ENCODE assay signal across 8 cellular contexts in the genomic region with DNA sequence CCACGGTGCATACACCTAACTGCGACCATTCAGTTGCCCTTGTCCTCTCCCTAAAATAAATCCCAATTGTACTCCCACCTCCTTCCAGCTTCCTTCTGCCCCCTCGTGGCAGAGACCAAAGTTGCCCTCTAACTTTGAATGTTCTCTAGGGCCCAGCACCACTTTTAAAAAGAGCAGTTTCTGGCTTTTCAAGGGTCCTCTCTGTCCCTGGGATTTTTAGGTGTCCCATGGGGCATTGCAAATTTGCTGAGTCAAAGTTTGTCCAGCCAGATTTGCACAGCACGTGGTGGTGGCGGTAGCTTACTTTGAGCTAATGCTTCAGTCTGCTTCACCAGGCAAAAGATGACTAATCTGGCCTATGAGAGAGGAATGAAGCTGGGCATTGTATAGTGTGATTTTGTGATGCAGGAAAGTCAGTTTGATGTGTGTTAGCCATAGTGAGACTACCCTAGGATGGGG.
DNase-seq lines count a peak whose midpoint lies in the region; ATAC-seq and TF ChIP-seq lines count a peak whose summit lies in the region.

No MANE protein-coding gene starts in this region.

- peak; percentile 87 for ATAC-seq in WTC11

- no peaks in the 10 kb centered on the region for H3K36me3 ChIP-seq in KMS-11 (ENCODE audit: insufficient read depth)

- TF ChIP-seq CTCF in KMS-11 (conservative IDR thresholded peaks at IDR 0.05; ENCODE audit: low read depth, low read length) (peak; percentile 91), WTC11 (IDR thresholded peaks at IDR 0.05) (peak; percentile 51)

- H3K4me1 Mint-ChIP-seq in WTC11, result peaks cover 28% of the 10 kb centered on the region

- no peaks in the 10 kb centered on the region for H3K79me2 ChIP-seq in KMS-11 (ENCODE audit: insufficient read depth, low read depth)

- peak overlapping the region; percentile 44; the same call in 1 of the 2 replicates for H2AFZ ChIP-seq in KMS-11 (ENCODE audit: low read depth)

- peak overlapping the region; percentile 61; the same call in 1 of the 2 replicates for H3K4me2 ChIP-seq in KMS-11

- H3K27me3 Mint-ChIP-seq in WTC11 (ENCODE audit: low read depth), result no peaks in the 10 kb centered on the region

- no peaks in the 10 kb centered on the region for H3K36me3 Mint-ChIP-seq in WTC11

- no peak overlapping the region for H3K4me3 ChIP-seq in KMS-11 (IDR thresholded peaks at IDR 0.05; ENCODE audit: insufficient read depth, low read depth, low read length)

- H3K27me3 ChIP-seq in KMS-11 (ENCODE audit: insufficient read depth, low read depth), result no peaks in the 10 kb centered on the region

- peaks cover 38% of the 10 kb centered on the region for H3K4me1 ChIP-seq in KMS-11 (ENCODE audit: low read depth, poor library complexity, severe bottlenecking)

- peak; percentile 75 for DNase-seq in DMS 273 (lab: John Stamatoyannopoulos, UW; ENCODE audit: unreplicated experiment)
- no peak for DNase-seq in DMS 273 treated with DMSO at 0.1 percent for 48 hours (lab: John Stamatoyannopoulos, UW)
- DNase-seq in WTC11 (ENCODE audit: low spot score), result peak; percentile 71
- DNase-seq in foreskin melanocyte, result peak; percentile 49
- peak; percentile 63 for DNase-seq in stimulated activated CD8-positive, alpha-beta memory T cell treated with anti-CD3 and anti-CD28 coated beads, Interleukin-4, amount 100 ng/mL, for 48 hours
- DNase-seq in NOMO-1 (lab: John Stamatoyannopoulos, UW; ENCODE audit: unreplicated experiment in 2 of 2), result no peak
- DNase-seq in cortex of kidney (lab: John Stamatoyannopoulos, UW), result no peak

- H3K27ac Mint-ChIP-seq in WTC11, result no peak overlapping the region

- CTCF ChIA-PET in WTC11 (lab: Charles Lee), result interaction anchor here (0.5 to 3.5 kb wide), 34 partner anchors 18 to 1273 kb away, joined by 3 to 30 read pairs (median 4); no protein-coding TSS in a partner anchor

- H3K9me3 Mint-ChIP-seq in WTC11, result no peaks in the 10 kb centered on the region

- POLR2A ChIA-PET in WTC11 (lab: Charles Lee), result interaction anchor here (0.6 kb wide), 1 partner anchor 109 kb away, joined by 4 read pairs; no protein-coding TSS in a partner anchor

- peak overlapping the region; percentile 16; the same call in 1 of the 2 replicates for H3K27ac ChIP-seq in KMS-11

- no peaks in the 10 kb centered on the region for H4K20me1 ChIP-seq in KMS-11 (ENCODE audit: insufficient read depth)

- no peak overlapping the region for H3K9ac ChIP-seq in KMS-11

- no peak overlapping the region for H3K4me3 Mint-ChIP-seq in WTC11

TF ChIP-seq in WTC11, 78 proteins besides CTCF, POLR2A, EP300 and RAD21:
- TF ChIP-seq TEAD1 (CRISPR knock-in tag; IDR thresholded peaks at IDR 0.05) (no peak), ZNF138 (CRISPR knock-in tag; conservative IDR thresholded peaks at IDR 0.05) (no peak), GABPB1 (CRISPR knock-in tag; IDR thresholded peaks at IDR 0.05) (no peak), SP1 (CRISPR knock-in tag; conservative IDR thresholded peaks at IDR 0.05) (no peak), FOXJ3 (CRISPR knock-in tag; IDR thresholded peaks at IDR 0.05; ENCODE audit: borderline replicate concordance) (no peak), SMAD4 (CRISPR knock-in tag; IDR thresholded peaks at IDR 0.05) (no peak), ESRRA (CRISPR knock-in tag; IDR thresholded peaks at IDR 0.05; ENCODE audit: borderline replicate concordance) (no peak), ZNF416 (CRISPR knock-in tag; IDR thresholded peaks at IDR 0.05) (no peak), GTF2I (CRISPR knock-in tag; conservative IDR thresholded peaks at IDR 0.05) (no peak), EMX1 (CRISPR knock-in tag; IDR thresholded peaks at IDR 0.05) (no peak)
- TF ChIP-seq, protein P1, sequence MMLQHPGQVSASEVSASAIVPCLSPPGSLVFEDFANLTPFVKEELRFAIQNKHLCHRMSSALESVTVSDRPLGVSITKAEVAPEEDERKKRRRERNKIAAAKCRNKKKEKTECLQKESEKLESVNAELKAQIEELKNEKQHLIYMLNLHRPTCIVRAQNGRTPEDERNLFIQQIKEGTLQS (CRISPR knock-in tag; conservative IDR thresholded peaks at IDR 0.05), result no peak
- TF ChIP-seq, protein P2, sequence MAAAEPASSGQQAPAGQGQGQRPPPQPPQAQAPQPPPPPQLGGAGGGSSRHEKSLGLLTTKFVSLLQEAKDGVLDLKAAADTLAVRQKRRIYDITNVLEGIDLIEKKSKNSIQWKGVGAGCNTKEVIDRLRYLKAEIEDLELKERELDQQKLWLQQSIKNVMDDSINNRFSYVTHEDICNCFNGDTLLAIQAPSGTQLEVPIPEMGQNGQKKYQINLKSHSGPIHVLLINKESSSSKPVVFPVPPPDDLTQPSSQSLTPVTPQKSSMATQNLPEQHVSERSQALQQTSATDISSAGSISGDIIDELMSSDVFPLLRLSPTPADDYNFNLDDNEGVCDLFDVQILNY (CRISPR knock-in tag; IDR thresholded peaks at IDR 0.05), result no peak
- TF ChIP-seq, protein P3, sequence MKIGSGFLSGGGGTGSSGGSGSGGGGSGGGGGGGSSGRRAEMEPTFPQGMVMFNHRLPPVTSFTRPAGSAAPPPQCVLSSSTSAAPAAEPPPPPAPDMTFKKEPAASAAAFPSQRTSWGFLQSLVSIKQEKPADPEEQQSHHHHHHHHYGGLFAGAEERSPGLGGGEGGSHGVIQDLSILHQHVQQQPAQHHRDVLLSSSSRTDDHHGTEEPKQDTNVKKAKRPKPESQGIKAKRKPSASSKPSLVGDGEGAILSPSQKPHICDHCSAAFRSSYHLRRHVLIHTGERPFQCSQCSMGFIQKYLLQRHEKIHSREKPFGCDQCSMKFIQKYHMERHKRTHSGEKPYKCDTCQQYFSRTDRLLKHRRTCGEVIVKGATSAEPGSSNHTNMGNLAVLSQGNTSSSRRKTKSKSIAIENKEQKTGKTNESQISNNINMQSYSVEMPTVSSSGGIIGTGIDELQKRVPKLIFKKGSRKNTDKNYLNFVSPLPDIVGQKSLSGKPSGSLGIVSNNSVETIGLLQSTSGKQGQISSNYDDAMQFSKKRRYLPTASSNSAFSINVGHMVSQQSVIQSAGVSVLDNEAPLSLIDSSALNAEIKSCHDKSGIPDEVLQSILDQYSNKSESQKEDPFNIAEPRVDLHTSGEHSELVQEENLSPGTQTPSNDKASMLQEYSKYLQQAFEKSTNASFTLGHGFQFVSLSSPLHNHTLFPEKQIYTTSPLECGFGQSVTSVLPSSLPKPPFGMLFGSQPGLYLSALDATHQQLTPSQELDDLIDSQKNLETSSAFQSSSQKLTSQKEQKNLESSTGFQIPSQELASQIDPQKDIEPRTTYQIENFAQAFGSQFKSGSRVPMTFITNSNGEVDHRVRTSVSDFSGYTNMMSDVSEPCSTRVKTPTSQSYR (CRISPR knock-in tag; IDR thresholded peaks at IDR 0.05), result no peak
- TF ChIP-seq, protein P4, sequence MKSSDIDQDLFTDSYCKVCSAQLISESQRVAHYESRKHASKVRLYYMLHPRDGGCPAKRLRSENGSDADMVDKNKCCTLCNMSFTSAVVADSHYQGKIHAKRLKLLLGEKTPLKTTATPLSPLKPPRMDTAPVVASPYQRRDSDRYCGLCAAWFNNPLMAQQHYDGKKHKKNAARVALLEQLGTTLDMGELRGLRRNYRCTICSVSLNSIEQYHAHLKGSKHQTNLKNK (CRISPR knock-in tag; IDR thresholded peaks at IDR 0.05), result no peak
- TF ChIP-seq, protein P5, sequence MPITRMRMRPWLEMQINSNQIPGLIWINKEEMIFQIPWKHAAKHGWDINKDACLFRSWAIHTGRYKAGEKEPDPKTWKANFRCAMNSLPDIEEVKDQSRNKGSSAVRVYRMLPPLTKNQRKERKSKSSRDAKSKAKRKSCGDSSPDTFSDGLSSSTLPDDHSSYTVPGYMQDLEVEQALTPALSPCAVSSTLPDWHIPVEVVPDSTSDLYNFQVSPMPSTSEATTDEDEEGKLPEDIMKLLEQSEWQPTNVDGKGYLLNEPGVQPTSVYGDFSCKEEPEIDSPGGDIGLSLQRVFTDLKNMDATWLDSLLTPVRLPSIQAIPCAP (CRISPR knock-in tag; IDR thresholded peaks at IDR 0.05), result no peak

Comparison
In these comparisons a context has a peak if more than half of its experiments do, and no peak if none do; other contexts are left out.
1. DNase-seq: peak in DMS 273 (single experiment), WTC11 (single experiment), foreskin melanocyte (single experiment) and stimulated activated CD8-positive, alpha-beta memory T cell treated with anti-CD3 and anti-CD28 coated beads, Interleukin-4, amount 100 ng/mL, for 48 hours (single experiment); none in DMS 273 treated with DMSO at 0.1 percent for 48 hours (single experiment), NOMO-1 (0 of 2) and cortex of kidney (single experiment).